Comparison of ENCODE assay signal across 1 cellular context in genomic region chr1:228082260-228082974, GRCh38.
A peak's percentile ranks its signal among the peaks of the same experiment; 100 is the strongest.
TF ChIP-seq lines count a peak whose summit lies in the region.

TSS of gene ARF1 (plus strand) at chr1:228082708. CDS start at chr1:228097115, 14,407 bp downstream.

TF ChIP-seq in GM12878, 131 proteins besides CTCF, POLR2A, EP300 and RAD21 (continued from another document):
- 0 out of 2 replicates have a peak, but pooled peaks have one; percentile 23 for TF ChIP-seq ZNF592 (IDR thresholded peaks at IDR 0.05)
